In genomic region chr2:144519934-144520717, GRCh38 we compare ENCODE assay signal across 1 cellular context.
TF ChIP-seq lines count a peak whose summit lies in the region.

ZEB2 (minus strand) TSS chr2:144520119; CDS start chr2:144517350, 2,769 bp downstream.

TF ChIP-seq in GM23338, 12 proteins besides CTCF, POLR2A, EP300 and RAD21 (continued from another document):
- TF ChIP-seq ZNF462 (CRISPR knock-in tag; IDR thresholded peaks at IDR 0.05): no peak
- no peak for TF ChIP-seq STAT1 (IDR thresholded peaks at IDR 0.05; ENCODE audit: unreplicated experiment)
- no peak for TF ChIP-seq ZNF331 (CRISPR knock-in tag; IDR thresholded peaks at IDR 0.05; ENCODE audit: low read depth)
- no peak for TF ChIP-seq ZNF114 (CRISPR knock-in tag; IDR thresholded peaks at IDR 0.05)
- TF ChIP-seq CREB1 (CRISPR knock-in tag; IDR thresholded peaks at IDR 0.05; ENCODE audit: low read depth): no peak
